Comparison of ENCODE assay signal across 13 cellular contexts in the genomic region with DNA sequence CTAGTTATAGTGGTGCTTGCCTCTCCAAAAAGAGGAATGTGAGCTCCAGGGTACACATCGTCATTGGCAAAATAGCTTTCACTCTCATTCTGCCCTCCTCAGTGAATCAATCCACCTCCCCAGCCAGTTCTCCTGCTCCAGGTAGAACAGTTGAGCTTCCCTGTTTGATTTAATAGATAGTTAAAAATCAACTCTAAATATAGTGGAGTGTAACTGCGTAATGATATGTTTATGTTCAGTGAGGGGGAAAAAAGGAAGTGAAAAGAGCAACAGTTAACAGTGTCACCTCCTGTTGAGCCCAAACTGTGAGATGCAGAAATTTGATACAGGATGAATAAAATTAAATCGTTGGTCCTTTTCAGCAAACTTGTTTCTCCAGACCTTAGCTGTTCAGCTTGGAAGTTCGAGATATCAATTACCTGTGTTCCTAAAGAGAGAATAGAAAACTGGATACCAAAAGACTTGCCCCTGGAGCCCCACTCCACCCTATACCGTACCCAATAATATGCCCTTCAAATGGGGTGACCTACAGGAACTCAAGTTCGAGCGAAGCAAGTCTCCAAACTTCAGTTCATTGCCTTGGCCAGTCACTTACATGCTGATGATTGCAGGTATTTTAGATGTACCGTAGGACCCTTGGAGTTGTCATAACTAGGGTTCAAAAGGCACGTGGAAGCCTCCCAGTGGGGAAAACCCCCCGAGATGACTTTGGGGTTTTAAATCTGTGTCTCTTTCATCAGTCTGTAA.
DNase-seq lines count a peak whose midpoint lies in the region; ATAC-seq and TF ChIP-seq lines count a peak whose summit lies in the region.
"Had no signal": no experiment of that assay in that cellular context is flagged by ENCODE, and none has a peak within 500 bp of the region (broad histone marks: within the 10 kb centered on the region; RNA-seq: fewer than 3 reads in every experiment).

No MANE protein-coding gene starts in this region.

- no peaks in the 10 kb centered on the region for H3K27me3 Mint-ChIP-seq in T-helper 17 cell
- H3K27me3 Mint-ChIP-seq: stimulated activated memory B cell treated with anti-CD40 and anti-IgM and Interleukin-4, amounts not matched to agents 10 μg/mL and 1 μg/mL and 100 μg/mL, for 72 hours had no signal

- H3K4me3 ChIP-seq in GM12865 (ENCODE audit: low read depth, low read length) (no peak overlapping the region), MM.1S (ENCODE audit: low read length) (no peak overlapping the region)

- H3K9me3 ChIP-seq in MM.1S (replicated peaks; ENCODE audit: insufficient read depth, low read length) (no peaks in the 10 kb centered on the region), T-helper 17 cell (ENCODE audit: control insufficient read depth, low read length, poor library complexity, severe bottlenecking) (no peaks in the 10 kb centered on the region)

- H3K36me3 Mint-ChIP-seq in T-helper 17 cell (ENCODE audit: low read depth), result no peaks in the 10 kb centered on the region
- H3K36me3 Mint-ChIP-seq: stimulated activated memory B cell treated with anti-CD40 and anti-IgM and Interleukin-4, amounts not matched to agents 10 μg/mL and 1 μg/mL and 100 μg/mL, for 72 hours had no signal

- H3K36me3 ChIP-seq in MM.1S (replicated peaks; ENCODE audit: insufficient read depth, low read length), result no peaks in the 10 kb centered on the region

- ATAC-seq in GM21447 (IDR thresholded peaks at IDR 0.05; ENCODE audit: unreplicated experiment) (peak; percentile 79), T-helper 17 cell (peak; percentile 40), HG02571 (IDR thresholded peaks at IDR 0.05; ENCODE audit: unreplicated experiment) (no peak)
- ATAC-seq: stimulated activated memory B cell treated with anti-CD40 and anti-IgM and Interleukin-4, amounts not matched to agents 10 μg/mL and 1 μg/mL and 100 μg/mL, for 72 hours had no signal

- TF ChIP-seq CTCF in GM12865 (IDR thresholded peaks at IDR 0.05; ENCODE audit: insufficient read depth, low read depth, low read length, missing control alignments) (no peak), MM.1S (IDR thresholded peaks at IDR 0.05; ENCODE audit: low read length) (no peak)

- no peaks in the 10 kb centered on the region for H3K4me1 Mint-ChIP-seq in T-helper 17 cell
- H3K4me1 Mint-ChIP-seq: stimulated activated memory B cell treated with anti-CD40 and anti-IgM and Interleukin-4, amounts not matched to agents 10 μg/mL and 1 μg/mL and 100 μg/mL, for 72 hours had no signal

- no peaks in the 10 kb centered on the region for H3F3A ChIP-seq in MM.1S (ENCODE audit: insufficient read depth, low read length)

- H2AFZ ChIP-seq in MM.1S (ENCODE audit: low read length), result no peak overlapping the region

- H3K27me3 ChIP-seq in MM.1S (replicated peaks; ENCODE audit: insufficient read depth, low read length), result no peaks in the 10 kb centered on the region

- no peaks in the 10 kb centered on the region for H3K79me2 ChIP-seq in MM.1S (ENCODE audit: low read length)

- H3K4me1 ChIP-seq in MM.1S (ENCODE audit: low read length), result no peaks in the 10 kb centered on the region

- DNase-seq in GM12865 (ENCODE audit: low read depth), result peak; percentile 36
- DNase-seq in MM.1S, result no peak
- no peak for DNase-seq in T-helper 17 cell
- DNase-seq in hippocampal formation (lab: John Stamatoyannopoulos, UW), result no peak
- no peak for DNase-seq in T-helper 9 cell
- DNase-seq in stimulated activated naive CD4-positive, alpha-beta T cell (lab: John Stamatoyannopoulos, UW), result no peak
- DNase-seq: activated CD4-positive, alpha-beta T cell treated with anti-CD3 and anti-CD28 coated beads for 48 hours; activated gamma-delta T cell treated with Interleukin-2 at 50 U/mL for 16 hours; mesendoderm had no signal

- H3K4me3 Mint-ChIP-seq in T-helper 17 cell, result no peak overlapping the region
- H3K4me3 Mint-ChIP-seq: stimulated activated memory B cell treated with anti-CD40 and anti-IgM and Interleukin-4, amounts not matched to agents 10 μg/mL and 1 μg/mL and 100 μg/mL, for 72 hours had no signal

- H3K9ac ChIP-seq in MM.1S (ENCODE audit: low read length), result no peak overlapping the region

- no peak overlapping the region for H3K27ac ChIP-seq in MM.1S (ENCODE audit: low read length)
- H3K27ac ChIP-seq: C4-2B had no signal

- H4K20me1 ChIP-seq in MM.1S (ENCODE audit: insufficient read depth, low read length), result no peaks in the 10 kb centered on the region

- H3K4me2 ChIP-seq in MM.1S (ENCODE audit: low read depth, low read length), result peak overlapping the region; percentile 4; the same call in 1 of the 2 replicates

- H3K9me2 ChIP-seq in MM.1S (replicated peaks; ENCODE audit: insufficient read depth, low read length), result no peaks in the 10 kb centered on the region

- H3K27ac Mint-ChIP-seq in T-helper 17 cell, result no peak overlapping the region
- H3K27ac Mint-ChIP-seq: stimulated activated memory B cell treated with anti-CD40 and anti-IgM and Interleukin-4, amounts not matched to agents 10 μg/mL and 1 μg/mL and 100 μg/mL, for 72 hours had no signal
